ENCODE assay signal across 26 cellular contexts in the genomic region with DNA sequence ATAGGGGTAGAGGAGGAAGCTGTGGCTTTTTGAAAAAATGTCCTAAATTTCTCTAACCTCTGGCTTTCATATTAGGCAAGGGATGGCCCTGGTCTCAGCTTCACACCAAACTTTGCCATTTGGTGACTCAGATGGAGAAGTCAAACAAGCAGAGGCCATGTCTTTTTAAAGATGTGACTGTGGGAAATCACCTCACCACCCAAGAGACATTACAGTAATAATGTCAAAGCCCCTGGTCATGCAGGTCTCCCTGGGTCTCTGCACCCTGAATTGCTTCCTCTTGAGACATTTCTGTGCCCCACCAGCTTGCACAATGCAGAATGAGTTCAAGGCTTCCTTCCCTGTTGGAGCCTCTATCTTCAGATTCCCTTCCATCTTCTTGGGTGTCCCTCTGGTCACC. TPM values are rescaled to one million over a fixed set of nuclear protein-coding genes. Genes with fewer than 3 reads are reported as not detected.
"Had no signal": no experiment of that assay in that cellular context is flagged by ENCODE, and none has a peak within 500 bp of the region (broad histone marks: within the 10 kb centered on the region; RNA-seq: fewer than 3 reads in every experiment).

No MANE protein-coding gene starts in this region.

- H3K27me3 Mint-ChIP-seq: activated CD8-positive, alpha-beta memory T cell treated with anti-CD3 and anti-CD28 coated beads, Interleukin-2, amount 10 ng/mL, durations not matched to agents 7 days and 5 days; activated naive CD4-positive, alpha-beta T cell treated with anti-CD3 and anti-CD28 coated beads, Interleukin-2, amount 50 U/mL, for 24 hours had no signal

- H3K27ac Mint-ChIP-seq: activated CD4-positive, alpha-beta T cell treated with anti-CD3 and anti-CD28 coated beads for 36 hours; activated CD8-positive, alpha-beta memory T cell treated with anti-CD3 and anti-CD28 coated beads, Interleukin-2, amount 10 ng/mL, durations not matched to agents 7 days and 5 days; activated CD8-positive, alpha-beta T cell treated with anti-CD3 and anti-CD28 coated beads, Interleukin-2, amount 10 ng/mL, durations not matched to agents 7 days and 5 days; activated naive CD4-positive, alpha-beta T cell treated with anti-CD3 and anti-CD28 coated beads, Interleukin-2, amount 50 U/mL, for 24 hours; activated naive CD8-positive, alpha-beta T cell treated with anti-CD3 and anti-CD28 coated beads, Interleukin-2, amount 50 U/mL, for 24 hours; activated T-helper 2 cell treated with anti-CD3 and anti-CD28 coated beads, Interferon-gamma antibody, Interleukin-2, Interleukin-4, amounts not matched to agents 10 μg/mL and 5 μg/mL and 100 μg/mL, durations not matched to agents 14 hours and 24 hours and 36 hours; immature natural killer cell; mesothelial cell of epicardium; naive B cell; progenitor cell of endocrine pancreas; stimulated activated naive CD8-positive, alpha-beta T cell treated with anti-CD3 and anti-CD28 coated beads, Interleukin-15, amount 100 ng/mL, for 72 hours; type B pancreatic cell had no signal

- DNase-seq: activated CD4-positive, alpha-beta T cell treated with anti-CD3 and anti-CD28 coated beads for 36 hours; activated CD4-positive, CD25-positive, alpha-beta regulatory T cell; activated CD8-positive, alpha-beta memory T cell treated with anti-CD3 and anti-CD28 coated beads, Interleukin-2, amount 10 ng/mL, durations not matched to agents 7 days and 5 days; activated CD8-positive, alpha-beta T cell treated with anti-CD3 and anti-CD28 coated beads, Interleukin-2, amount 10 ng/mL, durations not matched to agents 7 days and 5 days; activated naive CD8-positive, alpha-beta T cell treated with anti-CD3 and anti-CD28 coated beads, Interleukin-2, amount 50 U/mL, for 24 hours; activated T-cell treated with anti-CD3 and anti-CD28 coated beads, Interleukin-2, amount 50 U/mL, for 48 hours; amygdala; central memory CD4-positive, alpha-beta T cell; head of caudate nucleus; hypothalamus; immature natural killer cell; kidney; left colon; mammary epithelial cell; naive B cell; ovary; stimulated activated CD4-positive, alpha-beta T cell treated with anti-CD3 and anti-CD28 coated beads, Interleukin-12 subunit alpha, Interleukin-12 subunit beta, amount 100 ng/mL, for 4 hours; stimulated activated CD4-positive, alpha-beta T cell treated with anti-CD3 and anti-CD28 coated beads, Interleukin-4, amount 100 ng/mL, for 1 hour; stimulated activated naive CD8-positive, alpha-beta T cell treated with anti-CD3 and anti-CD28 coated beads, Interleukin-15, amount 100 ng/mL, for 72 hours; substantia nigra had no signal

- H3K4me1 Mint-ChIP-seq: activated CD4-positive, alpha-beta T cell treated with anti-CD3 and anti-CD28 coated beads for 36 hours; activated CD8-positive, alpha-beta memory T cell treated with anti-CD3 and anti-CD28 coated beads, Interleukin-2, amount 10 ng/mL, durations not matched to agents 7 days and 5 days; activated naive CD4-positive, alpha-beta T cell treated with anti-CD3 and anti-CD28 coated beads, Interleukin-2, amount 50 U/mL, for 24 hours; activated naive CD8-positive, alpha-beta T cell treated with anti-CD3 and anti-CD28 coated beads, Interleukin-2, amount 50 U/mL, for 24 hours; immature natural killer cell; naive B cell; stimulated activated naive CD8-positive, alpha-beta T cell treated with anti-CD3 and anti-CD28 coated beads, Interleukin-15, amount 100 ng/mL, for 72 hours had no signal

- ATAC-seq: activated CD4-positive, alpha-beta T cell treated with anti-CD3 and anti-CD28 coated beads for 36 hours; activated CD8-positive, alpha-beta memory T cell treated with anti-CD3 and anti-CD28 coated beads, Interleukin-2, amount 10 ng/mL, durations not matched to agents 7 days and 5 days; activated CD8-positive, alpha-beta T cell treated with anti-CD3 and anti-CD28 coated beads, Interleukin-2, amount 10 ng/mL, durations not matched to agents 7 days and 5 days; activated naive CD8-positive, alpha-beta T cell treated with anti-CD3 and anti-CD28 coated beads, Interleukin-2, amount 50 U/mL, for 24 hours; left colon; sciatic nerve; stimulated activated naive CD8-positive, alpha-beta T cell treated with anti-CD3 and anti-CD28 coated beads, Interleukin-15, amount 100 ng/mL, for 72 hours had no signal

- H3K9me3 Mint-ChIP-seq: activated naive CD4-positive, alpha-beta T cell treated with anti-CD3 and anti-CD28 coated beads, Interleukin-2, amount 50 U/mL, for 24 hours; activated naive CD8-positive, alpha-beta T cell treated with anti-CD3 and anti-CD28 coated beads, Interleukin-2, amount 50 U/mL, for 24 hours; activated T-helper 2 cell treated with anti-CD3 and anti-CD28 coated beads, Interferon-gamma antibody, Interleukin-2, Interleukin-4, amounts not matched to agents 10 μg/mL and 5 μg/mL and 100 μg/mL, durations not matched to agents 14 hours and 24 hours and 36 hours; mesothelial cell of epicardium; stimulated activated naive CD8-positive, alpha-beta T cell treated with anti-CD3 and anti-CD28 coated beads, Interleukin-15, amount 100 ng/mL, for 72 hours; type B pancreatic cell had no signal

- H3K4me3 Mint-ChIP-seq: activated CD4-positive, alpha-beta T cell treated with anti-CD3 and anti-CD28 coated beads for 36 hours; activated CD8-positive, alpha-beta memory T cell treated with anti-CD3 and anti-CD28 coated beads, Interleukin-2, amount 10 ng/mL, durations not matched to agents 7 days and 5 days; activated CD8-positive, alpha-beta T cell treated with anti-CD3 and anti-CD28 coated beads, Interleukin-2, amount 10 ng/mL, durations not matched to agents 7 days and 5 days; activated naive CD4-positive, alpha-beta T cell treated with anti-CD3 and anti-CD28 coated beads, Interleukin-2, amount 50 U/mL, for 24 hours; activated naive CD8-positive, alpha-beta T cell treated with anti-CD3 and anti-CD28 coated beads, Interleukin-2, amount 50 U/mL, for 24 hours; immature natural killer cell; mesothelial cell of epicardium; naive B cell; stimulated activated naive CD8-positive, alpha-beta T cell treated with anti-CD3 and anti-CD28 coated beads, Interleukin-15, amount 100 ng/mL, for 72 hours; type B pancreatic cell had no signal

- H3K36me3 Mint-ChIP-seq: activated CD8-positive, alpha-beta memory T cell treated with anti-CD3 and anti-CD28 coated beads, Interleukin-2, amount 10 ng/mL, durations not matched to agents 7 days and 5 days; activated naive CD4-positive, alpha-beta T cell treated with anti-CD3 and anti-CD28 coated beads, Interleukin-2, amount 50 U/mL, for 24 hours; immature natural killer cell; mesothelial cell of epicardium; naive B cell; type B pancreatic cell had no signal

RNA-seq across cellular contexts. Expression of a gene that starts 39.5 kb away (rescaled TPM):
- total RNA-seq: activated CD4-positive, alpha-beta T cell treated with anti-CD3 and anti-CD28 coated beads for 36 hours; activated CD8-positive, alpha-beta memory T cell treated with anti-CD3 and anti-CD28 coated beads, Interleukin-2, amount 10 ng/mL, durations not matched to agents 7 days and 5 days; activated CD8-positive, alpha-beta T cell treated with anti-CD3 and anti-CD28 coated beads, Interleukin-2, amount 10 ng/mL, durations not matched to agents 7 days and 5 days; activated T-helper 2 cell treated with anti-CD3 and anti-CD28 coated beads, Interferon-gamma antibody, Interleukin-2, Interleukin-4, amounts not matched to agents 10 μg/mL and 5 μg/mL and 100 μg/mL, durations not matched to agents 14 hours and 24 hours and 36 hours; progenitor cell of endocrine pancreas had no signal
